Comparison of ENCODE assay signal across 2 cellular contexts in the genomic region with DNA sequence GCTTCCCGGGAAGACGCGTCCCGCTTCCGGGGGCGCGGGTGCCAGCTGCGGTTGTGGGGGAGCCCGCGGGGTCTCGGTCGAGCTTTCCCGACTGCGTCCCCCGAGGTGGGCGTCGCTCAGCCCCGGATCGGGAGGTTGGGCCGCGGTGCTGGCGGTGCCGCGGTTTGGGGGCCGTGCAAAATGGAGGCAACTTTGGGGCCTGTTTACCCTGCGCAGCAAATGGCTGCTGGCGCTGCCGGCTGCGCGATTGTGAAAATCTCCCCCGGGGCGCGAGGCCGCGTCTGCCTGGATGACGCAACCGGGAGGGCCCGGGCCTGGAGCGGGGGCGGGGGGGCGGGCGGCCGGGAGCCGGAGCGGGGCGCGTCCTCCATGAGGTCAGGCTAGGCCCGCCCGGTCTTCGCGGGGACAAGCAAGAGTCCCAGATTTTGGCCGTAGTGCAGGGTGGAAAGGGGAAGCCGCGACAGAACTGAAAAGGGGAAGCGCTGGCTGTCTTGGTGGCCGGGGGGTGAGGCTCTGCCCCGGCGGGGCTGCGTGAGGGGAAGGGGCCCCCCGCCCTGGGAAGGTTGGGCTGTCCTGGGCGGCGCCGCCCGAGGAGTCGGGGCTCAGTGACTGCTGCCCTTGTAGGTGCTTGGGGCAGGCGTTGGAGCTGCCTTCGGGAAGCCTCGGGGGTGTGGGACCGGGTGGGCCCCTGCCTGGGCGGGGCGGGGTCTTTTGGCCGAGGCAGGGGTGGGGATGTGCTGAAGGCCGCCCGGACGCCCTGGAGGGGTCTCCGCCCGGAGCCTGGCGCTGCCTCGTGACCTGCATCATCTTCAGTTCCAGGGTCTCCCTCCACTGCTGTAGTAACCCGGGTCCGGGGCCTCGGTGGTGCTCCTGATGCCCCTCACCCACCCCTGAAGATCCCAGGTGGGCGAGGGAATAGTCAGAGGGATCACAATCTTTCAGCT.
TF ChIP-seq lines count a peak whose summit lies in the region.

No MANE protein-coding gene starts in this region.

TF ChIP-seq in A549, 52 proteins besides CTCF, POLR2A, EP300 and RAD21:
- TF ChIP-seq, protein P1, sequence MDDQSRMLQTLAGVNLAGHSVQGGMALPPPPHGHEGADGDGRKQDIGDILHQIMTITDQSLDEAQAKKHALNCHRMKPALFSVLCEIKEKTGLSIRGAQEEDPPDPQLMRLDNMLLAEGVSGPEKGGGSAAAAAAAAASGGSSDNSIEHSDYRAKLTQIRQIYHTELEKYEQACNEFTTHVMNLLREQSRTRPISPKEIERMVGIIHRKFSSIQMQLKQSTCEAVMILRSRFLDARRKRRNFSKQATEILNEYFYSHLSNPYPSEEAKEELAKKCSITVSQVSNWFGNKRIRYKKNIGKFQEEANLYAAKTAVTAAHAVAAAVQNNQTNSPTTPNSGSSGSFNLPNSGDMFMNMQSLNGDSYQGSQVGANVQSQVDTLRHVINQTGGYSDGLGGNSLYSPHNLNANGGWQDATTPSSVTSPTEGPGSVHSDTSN (IDR thresholded peaks at IDR 0.05) = no peak
- TF ChIP-seq, protein P2, sequence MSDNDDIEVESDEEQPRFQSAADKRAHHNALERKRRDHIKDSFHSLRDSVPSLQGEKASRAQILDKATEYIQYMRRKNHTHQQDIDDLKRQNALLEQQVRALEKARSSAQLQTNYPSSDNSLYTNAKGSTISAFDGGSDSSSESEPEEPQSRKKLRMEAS (IDR thresholded peaks at IDR 0.05) = 0 out of 2 replicates have a peak, but pooled peaks have one; percentile 19
- TF ChIP-seq CEBPB (IDR thresholded peaks at IDR 0.05) (peak; percentile 77 to 79), KDM5A (IDR thresholded peaks at IDR 0.05) (no peak)

TF ChIP-seq in GM23338, 12 proteins besides CTCF, POLR2A, EP300 and RAD21:
- TF ChIP-seq CREB1 (CRISPR knock-in tag; IDR thresholded peaks at IDR 0.05; ENCODE audit: low read depth) (no peak), ZNF331 (CRISPR knock-in tag; IDR thresholded peaks at IDR 0.05; ENCODE audit: low read depth) (no peak), JUNB (IDR thresholded peaks at IDR 0.05; ENCODE audit: unreplicated experiment) (no peak), EZH2 (IDR thresholded peaks at IDR 0.05; ENCODE audit: low read depth, unreplicated experiment) (no peak), ZNF114 (CRISPR knock-in tag; IDR thresholded peaks at IDR 0.05) (no peak), EZH2phosphoT487 (IDR thresholded peaks at IDR 0.05; ENCODE audit: unreplicated experiment) (no peak), POLR2AphosphoS5 (IDR thresholded peaks at IDR 0.05; ENCODE audit: low read depth) (no peak; the same call in 1 of the 2 replicates)
- TF ChIP-seq, protein P3, sequence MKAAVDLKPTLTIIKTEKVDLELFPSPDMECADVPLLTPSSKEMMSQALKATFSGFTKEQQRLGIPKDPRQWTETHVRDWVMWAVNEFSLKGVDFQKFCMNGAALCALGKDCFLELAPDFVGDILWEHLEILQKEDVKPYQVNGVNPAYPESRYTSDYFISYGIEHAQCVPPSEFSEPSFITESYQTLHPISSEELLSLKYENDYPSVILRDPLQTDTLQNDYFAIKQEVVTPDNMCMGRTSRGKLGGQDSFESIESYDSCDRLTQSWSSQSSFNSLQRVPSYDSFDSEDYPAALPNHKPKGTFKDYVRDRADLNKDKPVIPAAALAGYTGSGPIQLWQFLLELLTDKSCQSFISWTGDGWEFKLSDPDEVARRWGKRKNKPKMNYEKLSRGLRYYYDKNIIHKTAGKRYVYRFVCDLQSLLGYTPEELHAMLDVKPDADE (IDR thresholded peaks at IDR 0.05) = no peak
- TF ChIP-seq, protein P4, sequence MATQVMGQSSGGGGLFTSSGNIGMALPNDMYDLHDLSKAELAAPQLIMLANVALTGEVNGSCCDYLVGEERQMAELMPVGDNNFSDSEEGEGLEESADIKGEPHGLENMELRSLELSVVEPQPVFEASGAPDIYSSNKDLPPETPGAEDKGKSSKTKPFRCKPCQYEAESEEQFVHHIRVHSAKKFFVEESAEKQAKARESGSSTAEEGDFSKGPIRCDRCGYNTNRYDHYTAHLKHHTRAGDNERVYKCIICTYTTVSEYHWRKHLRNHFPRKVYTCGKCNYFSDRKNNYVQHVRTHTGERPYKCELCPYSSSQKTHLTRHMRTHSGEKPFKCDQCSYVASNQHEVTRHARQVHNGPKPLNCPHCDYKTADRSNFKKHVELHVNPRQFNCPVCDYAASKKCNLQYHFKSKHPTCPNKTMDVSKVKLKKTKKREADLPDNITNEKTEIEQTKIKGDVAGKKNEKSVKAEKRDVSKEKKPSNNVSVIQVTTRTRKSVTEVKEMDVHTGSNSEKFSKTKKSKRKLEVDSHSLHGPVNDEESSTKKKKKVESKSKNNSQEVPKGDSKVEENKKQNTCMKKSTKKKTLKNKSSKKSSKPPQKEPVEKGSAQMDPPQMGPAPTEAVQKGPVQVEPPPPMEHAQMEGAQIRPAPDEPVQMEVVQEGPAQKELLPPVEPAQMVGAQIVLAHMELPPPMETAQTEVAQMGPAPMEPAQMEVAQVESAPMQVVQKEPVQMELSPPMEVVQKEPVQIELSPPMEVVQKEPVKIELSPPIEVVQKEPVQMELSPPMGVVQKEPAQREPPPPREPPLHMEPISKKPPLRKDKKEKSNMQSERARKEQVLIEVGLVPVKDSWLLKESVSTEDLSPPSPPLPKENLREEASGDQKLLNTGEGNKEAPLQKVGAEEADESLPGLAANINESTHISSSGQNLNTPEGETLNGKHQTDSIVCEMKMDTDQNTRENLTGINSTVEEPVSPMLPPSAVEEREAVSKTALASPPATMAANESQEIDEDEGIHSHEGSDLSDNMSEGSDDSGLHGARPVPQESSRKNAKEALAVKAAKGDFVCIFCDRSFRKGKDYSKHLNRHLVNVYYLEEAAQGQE (IDR thresholded peaks at IDR 0.05; ENCODE audit: unreplicated experiment) = no peak
- TF ChIP-seq, protein P5, sequence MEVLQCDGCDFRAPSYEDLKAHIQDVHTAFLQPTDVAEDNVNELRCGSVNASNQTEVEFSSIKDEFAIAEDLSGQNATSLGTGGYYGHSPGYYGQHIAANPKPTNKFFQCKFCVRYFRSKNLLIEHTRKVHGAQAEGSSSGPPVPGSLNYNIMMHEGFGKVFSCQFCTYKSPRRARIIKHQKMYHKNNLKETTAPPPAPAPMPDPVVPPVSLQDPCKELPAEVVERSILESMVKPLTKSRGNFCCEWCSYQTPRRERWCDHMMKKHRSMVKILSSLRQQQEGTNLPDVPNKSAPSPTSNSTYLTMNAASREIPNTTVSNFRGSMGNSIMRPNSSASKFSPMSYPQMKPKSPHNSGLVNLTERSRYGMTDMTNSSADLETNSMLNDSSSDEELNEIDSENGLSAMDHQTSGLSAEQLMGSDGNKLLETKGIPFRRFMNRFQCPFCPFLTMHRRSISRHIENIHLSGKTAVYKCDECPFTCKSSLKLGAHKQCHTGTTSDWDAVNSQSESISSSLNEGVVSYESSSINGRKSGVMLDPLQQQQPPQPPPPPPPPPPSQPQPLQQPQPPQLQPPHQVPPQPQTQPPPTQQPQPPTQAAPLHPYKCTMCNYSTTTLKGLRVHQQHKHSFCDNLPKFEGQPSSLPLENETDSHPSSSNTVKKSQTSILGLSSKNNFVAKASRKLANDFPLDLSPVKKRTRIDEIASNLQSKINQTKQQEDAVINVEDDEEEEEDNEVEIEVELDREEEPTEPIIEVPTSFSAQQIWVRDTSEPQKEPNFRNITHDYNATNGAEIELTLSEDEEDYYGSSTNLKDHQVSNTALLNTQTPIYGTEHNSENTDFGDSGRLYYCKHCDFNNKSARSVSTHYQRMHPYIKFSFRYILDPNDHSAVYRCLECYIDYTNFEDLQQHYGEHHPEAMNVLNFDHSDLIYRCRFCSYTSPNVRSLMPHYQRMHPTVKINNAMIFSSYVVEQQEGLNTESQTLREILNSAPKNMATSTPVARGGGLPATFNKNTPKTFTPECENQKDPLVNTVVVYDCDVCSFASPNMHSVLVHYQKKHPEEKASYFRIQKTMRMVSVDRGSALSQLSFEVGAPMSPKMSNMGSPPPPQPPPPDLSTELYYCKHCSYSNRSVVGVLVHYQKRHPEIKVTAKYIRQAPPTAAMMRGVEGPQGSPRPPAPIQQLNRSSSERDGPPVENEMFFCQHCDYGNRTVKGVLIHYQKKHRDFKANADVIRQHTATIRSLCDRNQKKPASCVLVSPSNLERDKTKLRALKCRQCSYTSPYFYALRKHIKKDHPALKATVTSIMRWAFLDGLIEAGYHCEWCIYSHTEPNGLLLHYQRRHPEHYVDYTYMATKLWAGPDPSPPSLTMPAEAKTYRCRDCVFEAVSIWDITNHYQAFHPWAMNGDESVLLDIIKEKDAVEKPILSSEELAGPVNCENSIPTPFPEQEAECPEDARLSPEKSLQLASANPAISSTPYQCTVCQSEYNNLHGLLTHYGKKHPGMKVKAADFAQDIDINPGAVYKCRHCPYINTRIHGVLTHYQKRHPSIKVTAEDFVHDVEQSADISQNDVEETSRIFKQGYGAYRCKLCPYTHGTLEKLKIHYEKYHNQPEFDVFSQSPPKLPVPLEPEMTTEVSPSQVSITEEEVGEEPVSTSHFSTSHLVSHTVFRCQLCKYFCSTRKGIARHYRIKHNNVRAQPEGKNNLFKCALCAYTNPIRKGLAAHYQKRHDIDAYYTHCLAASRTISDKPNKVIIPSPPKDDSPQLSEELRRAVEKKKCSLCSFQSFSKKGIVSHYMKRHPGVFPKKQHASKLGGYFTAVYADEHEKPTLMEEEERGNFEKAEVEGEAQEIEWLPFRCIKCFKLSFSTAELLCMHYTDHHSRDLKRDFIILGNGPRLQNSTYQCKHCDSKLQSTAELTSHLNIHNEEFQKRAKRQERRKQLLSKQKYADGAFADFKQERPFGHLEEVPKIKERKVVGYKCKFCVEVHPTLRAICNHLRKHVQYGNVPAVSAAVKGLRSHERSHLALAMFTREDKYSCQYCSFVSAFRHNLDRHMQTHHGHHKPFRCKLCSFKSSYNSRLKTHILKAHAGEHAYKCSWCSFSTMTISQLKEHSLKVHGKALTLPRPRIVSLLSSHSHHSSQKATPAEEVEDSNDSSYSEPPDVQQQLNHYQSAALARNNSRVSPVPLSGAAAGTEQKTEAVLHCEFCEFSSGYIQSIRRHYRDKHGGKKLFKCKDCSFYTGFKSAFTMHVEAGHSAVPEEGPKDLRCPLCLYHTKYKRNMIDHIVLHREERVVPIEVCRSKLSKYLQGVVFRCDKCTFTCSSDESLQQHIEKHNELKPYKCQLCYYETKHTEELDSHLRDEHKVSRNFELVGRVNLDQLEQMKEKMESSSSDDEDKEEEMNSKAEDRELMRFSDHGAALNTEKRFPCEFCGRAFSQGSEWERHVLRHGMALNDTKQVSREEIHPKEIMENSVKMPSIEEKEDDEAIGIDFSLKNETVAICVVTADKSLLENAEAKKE (CRISPR knock-in tag; IDR thresholded peaks at IDR 0.05) = no peak
